ENCODE assay signal across 17 cellular contexts in genomic region chr1:242043165-242043564, GRCh38. TPM values are rescaled to one million over a fixed set of nuclear protein-coding genes. Genes with fewer than 3 reads are reported as not detected.
A peak's percentile ranks its signal among the peaks of the same experiment; 100 is the strongest.
DNase-seq lines count a peak whose midpoint lies in the region; ATAC-seq, FAIRE-seq and TF ChIP-seq lines count a peak whose summit lies in the region.
"Had no signal": no experiment of that assay in that cellular context is flagged by ENCODE, and none has a peak within 500 bp of the region (broad histone marks: within the 10 kb centered on the region; RNA-seq: fewer than 3 reads in every experiment).

No MANE protein-coding gene starts in this region.

- H3K4me1 Mint-ChIP-seq in MCF 10A (ENCODE audit: insufficient read depth, unreplicated experiment), result peaks cover 5% of the 10 kb centered on the region
- H3K4me1 Mint-ChIP-seq: CD4-positive, CD25-positive, alpha-beta regulatory T cell had no signal

- no peak overlapping the region for H3K27ac ChIP-seq in breast epithelium
- H3K27ac ChIP-seq: BLaER1 treated with 17β-estradiol and CSF1 and Interleukin-3, amounts not matched to agents 10 nM and 100 nM; GM23248 had no signal

- POLR2A ChIA-PET in MCF 10A (lab: Yijun Ruan, JAX), result no interaction called here

- DNase-seq in MCF 10A (ENCODE audit: unreplicated experiment) (peak; percentile 37), breast epithelium (ENCODE audit: low spot score in 2 of 2) (no peak), bronchial epithelial cell (ENCODE audit: low read depth) (peak; percentile 8), kidney tubule cell (ENCODE audit: low spot score) (peak; percentile 13), hepatic stellate cell (ENCODE audit: low spot score) (no peak), NCI-H82 treated with DMSO at 0.1 percent for 48 hours (lab: John Stamatoyannopoulos, UW; ENCODE audit: unreplicated experiment) (no peak)
- DNase-seq: 8988T; CD4-positive, CD25-positive, alpha-beta regulatory T cell; DMS79; GM23248 had no signal

- no peak overlapping the region for H3K27ac Mint-ChIP-seq in MCF 10A (ENCODE audit: low read depth, unreplicated experiment)
- H3K27ac Mint-ChIP-seq: CD4-positive, CD25-positive, alpha-beta regulatory T cell had no signal

- ATAC-seq in HG03439 (IDR thresholded peaks at IDR 0.05; ENCODE audit: unreplicated experiment), result no peak
- ATAC-seq: GM12878, HCT116 had no signal

- H3K36me3 ChIP-seq in breast epithelium (no peaks in the 10 kb centered on the region), bronchial epithelial cell (ENCODE audit: control insufficient read depth, insufficient read depth, low read length) (no peaks in the 10 kb centered on the region)
- H3K36me3 ChIP-seq: BLaER1 treated with 17β-estradiol and CSF1 and Interleukin-3, amounts not matched to agents 10 nM and 100 nM had no signal

- CTCF ChIA-PET in MCF 10A (lab: Yijun Ruan, JAX), result interaction anchor here (0.7 kb wide), 1 partner anchor 516 kb away, joined by 3 read pairs; no protein-coding TSS in a partner anchor

- no peak for FAIRE-seq in bronchial epithelial cell (lab: Jason Lieb, UNC)
- FAIRE-seq: GM12878, GM18507, H54 had no signal

- no peak overlapping the region for H3K4me3 Mint-ChIP-seq in MCF 10A (ENCODE audit: unreplicated experiment)
- H3K4me3 Mint-ChIP-seq: CD4-positive, CD25-positive, alpha-beta regulatory T cell had no signal

- no peaks in the 10 kb centered on the region for H3K4me1 ChIP-seq in breast epithelium
- H3K4me1 ChIP-seq: BLaER1 treated with 17β-estradiol and CSF1 and Interleukin-3, amounts not matched to agents 10 nM and 100 nM had no signal

- intact Hi-C loops in MCF 10A (cut with micrococcal nuclease) (no loop called here), breast epithelium (cut with DNase I; ENCODE audit: low total_unique reads) (no loop called here)

- BruUV-seq in MCF 10A (replicated peaks; lab: Mats Ljungman, UMichigan), result no TSS peak

- TF ChIP-seq POLR2A in breast epithelium (IDR thresholded peaks at IDR 0.05), result no peak

- no peaks in the 10 kb centered on the region for H3K36me3 Mint-ChIP-seq in MCF 10A (ENCODE audit: insufficient read depth, unreplicated experiment)
- H3K36me3 Mint-ChIP-seq: CD4-positive, CD25-positive, alpha-beta regulatory T cell had no signal

- H3K4me3 ChIP-seq in breast epithelium, result no peak overlapping the region
- H3K4me3 ChIP-seq in bronchial epithelial cell (ENCODE audit: low read depth, low read length), result no peak overlapping the region
- H3K4me3 ChIP-seq: BLaER1 treated with 17β-estradiol and CSF1 and Interleukin-3, amounts not matched to agents 10 nM and 100 nM; GM12878; GM23248 had no signal

- no peaks in the 10 kb centered on the region for H3K27me3 Mint-ChIP-seq in MCF 10A (ENCODE audit: insufficient read depth, unreplicated experiment)
- H3K27me3 Mint-ChIP-seq: CD4-positive, CD25-positive, alpha-beta regulatory T cell had no signal

- H3K9me3 ChIP-seq in breast epithelium, result peaks cover 0 to 5% of the 10 kb centered on the region in 2 donors

- no peaks in the 10 kb centered on the region for H3K9me3 Mint-ChIP-seq in MCF 10A (ENCODE audit: unreplicated experiment)

- no peaks in the 10 kb centered on the region for H3K27me3 ChIP-seq in breast epithelium
- no peaks in the 10 kb centered on the region for H3K27me3 ChIP-seq in bronchial epithelial cell (ENCODE audit: control insufficient read depth, insufficient read depth, low read length)
- H3K27me3 ChIP-seq: BLaER1 treated with 17β-estradiol and CSF1 and Interleukin-3, amounts not matched to agents 10 nM and 100 nM had no signal

- TF ChIP-seq CTCF in MCF 10A (IDR thresholded peaks at IDR 0.05; ENCODE audit: unreplicated experiment) (no peak), breast epithelium (IDR thresholded peaks at IDR 0.05) (no peak), bronchial epithelial cell (IDR thresholded peaks at IDR 0.05; ENCODE audit: insufficient read depth, low read length, severe bottlenecking) (no peak)

RNA-seq across cellular contexts. Expression of gene MAP1LC3C, which starts 44.3 kb away (rescaled TPM):
- total RNA-seq in MCF 10A (2022) (not detected in 2 replicates), breast epithelium (10 to 100 TPM in 1 of 3 donors, 1 to 10 TPM in 2; 7.2 to 10.8 (median 7.8) TPM), bronchial epithelial cell (not detected in 2 replicates)
- total RNA-seq: CD4-positive, CD25-positive, alpha-beta regulatory T cell; GM12878; GM23248; HT1080 had no signal

Comparison
In these comparisons a context has a peak if more than half of its experiments do, and no peak if none do; other contexts are left out.
1. DNase-seq: peak in MCF 10A (single experiment), bronchial epithelial cell (single experiment) and kidney tubule cell (single experiment); none in breast epithelium (0 of 2), hepatic stellate cell (single experiment) and NCI-H82 treated with DMSO at 0.1 percent for 48 hours (single experiment).